18 cellular contexts compared by ENCODE assay signal in genomic region chr9:136565722-136566552, GRCh38. TPM values are rescaled to one million over a fixed set of nuclear protein-coding genes. Genes with fewer than 3 reads are reported as not detected.
DNase-seq lines count a peak whose midpoint lies in the region; ATAC-seq and TF ChIP-seq lines count a peak whose summit lies in the region.
"Had no signal": no experiment of that assay in that cellular context is flagged by ENCODE, and none has a peak within 500 bp of the region (broad histone marks: within the 10 kb centered on the region; RNA-seq: fewer than 3 reads in every experiment).

No MANE protein-coding gene starts in this region.

- H3K4me3 Mint-ChIP-seq in WTC11 (no peak overlapping the region), neural crest cell (peak overlapping the region; percentile 5)
- H3K4me3 Mint-ChIP-seq in T-helper 2 cell treated with Interferon-gamma antibody and Interleukin-4, amounts not matched to agents 5 μg/mL and 100 μg/mL, for 36 hours, result no peak overlapping the region
- H3K4me3 Mint-ChIP-seq: activated CD8-positive, alpha-beta T cell treated with anti-CD3 and anti-CD28 coated beads for 36 hours; B cell; naive thymus-derived CD4-positive, alpha-beta T cell had no signal

- H3K27ac ChIP-seq in esophagus muscularis mucosa (replicated peaks in 1 of 4), result peak overlapping the region; percentile 69 to 78 (median 74)
- H3K27ac ChIP-seq in suprapubic skin, result peak overlapping the region; percentile 1

- POLR2A ChIA-PET in WTC11 (lab: Charles Lee), result no interaction called here

- H3K36me3 Mint-ChIP-seq in WTC11 (peaks cover 2% of the 10 kb centered on the region), neural crest cell (ENCODE audit: low read depth) (no peaks in the 10 kb centered on the region)
- no peaks in the 10 kb centered on the region for H3K36me3 Mint-ChIP-seq in T-helper 2 cell treated with Interferon-gamma antibody and Interleukin-4, amounts not matched to agents 5 μg/mL and 100 μg/mL, for 36 hours (ENCODE audit: low read depth)
- H3K36me3 Mint-ChIP-seq: naive thymus-derived CD4-positive, alpha-beta T cell had no signal

- H3K36me3 ChIP-seq in esophagus muscularis mucosa (no peaks in the 10 kb centered on the region), suprapubic skin (no peaks in the 10 kb centered on the region)

- CTCF ChIA-PET in WTC11 (lab: Charles Lee), result no interaction called here

- peaks cover 38% of the 10 kb centered on the region for H3K4me1 Mint-ChIP-seq in WTC11
- H3K4me1 Mint-ChIP-seq in neural crest cell, result peaks cover 38% of the 10 kb centered on the region
- H3K4me1 Mint-ChIP-seq in T-helper 2 cell treated with Interferon-gamma antibody and Interleukin-4, amounts not matched to agents 5 μg/mL and 100 μg/mL, for 36 hours (ENCODE audit: low read depth), result no peaks in the 10 kb centered on the region
- H3K4me1 Mint-ChIP-seq: B cell had no signal

- peaks cover 4% of the 10 kb centered on the region for H3K9me3 Mint-ChIP-seq in WTC11
- no peaks in the 10 kb centered on the region for H3K9me3 Mint-ChIP-seq in neural crest cell
- H3K9me3 Mint-ChIP-seq in T-helper 2 cell treated with Interferon-gamma antibody and Interleukin-4, amounts not matched to agents 5 μg/mL and 100 μg/mL, for 36 hours, result no peaks in the 10 kb centered on the region
- H3K9me3 Mint-ChIP-seq: activated CD8-positive, alpha-beta T cell treated with anti-CD3 and anti-CD28 coated beads for 36 hours; activated T-helper 2 cell treated with anti-CD3 and anti-CD28 coated beads, Interferon-gamma antibody, Interleukin-2, Interleukin-4, amounts not matched to agents 10 μg/mL and 5 μg/mL and 100 μg/mL, durations not matched to agents 14 hours and 24 hours and 36 hours had no signal

- H3K27ac Mint-ChIP-seq in WTC11 (peak overlapping the region; percentile 72), neural crest cell (ENCODE audit: unreplicated experiment) (no peak overlapping the region)
- H3K27ac Mint-ChIP-seq in T-helper 2 cell treated with Interferon-gamma antibody and Interleukin-4, amounts not matched to agents 5 μg/mL and 100 μg/mL, for 36 hours, result no peak overlapping the region
- H3K27ac Mint-ChIP-seq: activated CD8-positive, alpha-beta T cell treated with anti-CD3 and anti-CD28 coated beads for 36 hours; activated T-helper 2 cell treated with anti-CD3 and anti-CD28 coated beads, Interferon-gamma antibody, Interleukin-2, Interleukin-4, amounts not matched to agents 10 μg/mL and 5 μg/mL and 100 μg/mL, durations not matched to agents 14 hours and 24 hours and 36 hours; B cell had no signal

- H3K27me3 ChIP-seq in esophagus muscularis mucosa (no peaks in the 10 kb centered on the region), suprapubic skin (no peaks in the 10 kb centered on the region)

- TF ChIP-seq CTCF in WTC11 (IDR thresholded peaks at IDR 0.05) (no peak), esophagus muscularis mucosa (IDR thresholded peaks at IDR 0.05) (no peak), neural crest cell (conservative IDR thresholded peaks at IDR 0.05) (no peak), suprapubic skin (IDR thresholded peaks at IDR 0.05) (no peak)

- H3K4me1 ChIP-seq in esophagus muscularis mucosa (peaks cover 69 to 83% (median 82%) of the 10 kb centered on the region in 4 donors), suprapubic skin (peaks cover 61% of the 10 kb centered on the region)

- no peak for DNase-seq in WTC11 (ENCODE audit: low spot score)
- no peak for DNase-seq in esophagus muscularis mucosa (ENCODE audit: extremely low spot score)
- DNase-seq in neural crest cell (ENCODE audit: low read depth, low spot score), result no peak
- DNase-seq in suprapubic skin (ENCODE audit: low spot score in 2 of 2), result no peak
- no peak for DNase-seq in T-helper 2 cell treated with Interferon-gamma antibody and Interleukin-4, amounts not matched to agents 5 μg/mL and 100 μg/mL, for 36 hours (ENCODE audit: low spot score)
- DNase-seq in SHP77 (lab: John Stamatoyannopoulos, UW), result no peak
- no peak for DNase-seq in retina
- DNase-seq: activated CD8-positive, alpha-beta T cell treated with anti-CD3 and anti-CD28 coated beads for 36 hours; amniotic stem cell; naive thymus-derived CD4-positive, alpha-beta T cell; NCI-H2081 treated with DMSO at 0.1 percent for 48 hours; NCI-H748 treated with DMSO at 0.1 percent for 48 hours; stimulated activated naive CD4-positive, alpha-beta T cell; SW 1271 had no signal

- TF ChIP-seq EP300 in esophagus muscularis mucosa (IDR thresholded peaks at IDR 0.05), result no peak
- TF ChIP-seq EP300 in suprapubic skin (IDR thresholded peaks at IDR 0.05), result no peak

- no peaks in the 10 kb centered on the region for H3K9me3 ChIP-seq in esophagus muscularis mucosa
- no peaks in the 10 kb centered on the region for H3K9me3 ChIP-seq in suprapubic skin

- no peak overlapping the region for H3K4me3 ChIP-seq in esophagus muscularis mucosa
- no peak overlapping the region for H3K4me3 ChIP-seq in suprapubic skin

- H3K27me3 Mint-ChIP-seq in WTC11 (ENCODE audit: low read depth), result peaks cover 9% of the 10 kb centered on the region
- H3K27me3 Mint-ChIP-seq in neural crest cell (ENCODE audit: low read depth), result no peaks in the 10 kb centered on the region
- H3K27me3 Mint-ChIP-seq in T-helper 2 cell treated with Interferon-gamma antibody and Interleukin-4, amounts not matched to agents 5 μg/mL and 100 μg/mL, for 36 hours (ENCODE audit: low read depth), result no peaks in the 10 kb centered on the region
- H3K27me3 Mint-ChIP-seq: activated CD8-positive, alpha-beta T cell treated with anti-CD3 and anti-CD28 coated beads for 36 hours; B cell; naive thymus-derived CD4-positive, alpha-beta T cell had no signal

- intact Hi-C loops in esophagus muscularis mucosa (cut with DNase I), result no loop called here

- ATAC-seq in WTC11 (no peak), GM21723 (IDR thresholded peaks at IDR 0.05; ENCODE audit: unreplicated experiment) (no peak)
- ATAC-seq: activated CD8-positive, alpha-beta T cell treated with anti-CD3 and anti-CD28 coated beads for 36 hours; HCT116; naive thymus-derived CD4-positive, alpha-beta T cell had no signal

- TF ChIP-seq POLR2A in esophagus muscularis mucosa (IDR thresholded peaks at IDR 0.05; ENCODE audit: low read depth), result no peak
- TF ChIP-seq POLR2A in suprapubic skin (IDR thresholded peaks at IDR 0.05), result no peak

- 77% methylated on average over 23 of the region's 24 CpGs for WGBS in esophagus muscularis mucosa
- WGBS in suprapubic skin, result 85% methylated on average over 21 of the region's 24 CpGs

TF ChIP-seq in WTC11, 78 proteins besides CTCF, POLR2A, EP300 and RAD21:
- no peak for TF ChIP-seq IRF1 (CRISPR knock-in tag; IDR thresholded peaks at IDR 0.05)
- no peak for TF ChIP-seq NFE2L1 (CRISPR knock-in tag; IDR thresholded peaks at IDR 0.05)
- TF ChIP-seq ATF1 (CRISPR knock-in tag; IDR thresholded peaks at IDR 0.05), result no peak
- no peak for TF ChIP-seq ZNF121 (CRISPR knock-in tag; IDR thresholded peaks at IDR 0.05)
- TF ChIP-seq AFF4 (CRISPR knock-in tag; IDR thresholded peaks at IDR 0.05; ENCODE audit: borderline replicate concordance), result no peak
- TF ChIP-seq ZNF423 (CRISPR knock-in tag; IDR thresholded peaks at IDR 0.05), result no peak
- no peak for TF ChIP-seq PRRX2 (CRISPR knock-in tag; IDR thresholded peaks at IDR 0.05)
- no peak for TF ChIP-seq NFYB (CRISPR knock-in tag; conservative IDR thresholded peaks at IDR 0.05; ENCODE audit: low read depth)
TF ChIP-seq in WTC11: peak in this region for 0.

RNA-seq across cellular contexts. Expression of gene NOTCH1, which starts 20.1 kb away (rescaled TPM):
- total RNA-seq in WTC11 (2021) (76.7 to 95.6 TPM (median 79.2 TPM) in 3 replicates), esophagus muscularis mucosa (10 to 100 TPM; 48.6 to 90.6 (median 58.8) TPM), neural crest cell (99.0 and 99.7 TPM in 2 replicates), suprapubic skin (100 to 1,000 TPM in 3 of 4 donors, 10 to 100 TPM in 1; 71.0 to 160 (median 114) TPM)
